20 cellular contexts compared by ENCODE assay signal in the genomic region with DNA sequence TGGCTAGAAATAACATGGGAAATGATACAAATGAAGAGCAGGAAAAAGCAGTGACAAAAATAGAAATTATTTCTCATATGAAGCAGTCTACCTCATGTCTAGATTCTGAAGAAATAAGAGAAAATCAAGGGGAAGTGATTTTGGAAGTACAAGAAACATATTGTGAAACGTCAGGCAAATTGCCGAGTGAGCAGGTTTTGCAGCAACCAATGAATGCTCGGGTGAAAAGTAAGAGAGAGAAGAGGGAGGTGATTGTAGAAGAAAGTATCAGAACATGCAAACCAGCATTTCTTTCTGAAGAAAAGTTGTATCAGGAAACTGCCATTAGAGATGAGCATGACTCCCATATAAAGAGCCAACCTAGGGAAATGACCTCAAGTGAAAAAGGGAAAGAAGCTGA.
DNase-seq lines count a peak whose midpoint lies in the region; ATAC-seq, FAIRE-seq and TF ChIP-seq lines count a peak whose summit lies in the region.
"Had no signal": no experiment of that assay in that cellular context is flagged by ENCODE, and none has a peak within 500 bp of the region (broad histone marks: within the 10 kb centered on the region; RNA-seq: fewer than 3 reads in every experiment).

No MANE protein-coding gene starts in this region.

- H3K27ac ChIP-seq in HepG2 (ENCODE audit: extremely low read length, insufficient read depth, low read length) (no peak overlapping the region), tibial artery (no peak overlapping the region)
- H3K27ac ChIP-seq: prostate gland, RWPE1, thoracic aorta had no signal

- ATAC-seq in Right ventricle myocardium inferior (peak; percentile 23), left ventricle myocardium superior (no peak), HepG2 (no peak)
- no peak for ATAC-seq in activated T-helper 17 cell treated with anti-CD3 and anti-CD28 coated beads, Interleukin-2, amount 50 U/mL, for 72 hours (replicated peaks)
- ATAC-seq: left colon; SK-N-SH treated with all-trans-retinoic acid at 6 μM for 48 hours; stimulated activated memory B cell treated with anti-CD40 and anti-IgM and Interleukin-4, amounts not matched to agents 10 μg/mL and 1 μg/mL and 100 μg/mL, for 72 hours had no signal

- H3K4me1 ChIP-seq in HepG2 (ENCODE audit: insufficient read depth, low read length) (no peaks in the 10 kb centered on the region), tibial artery (peaks cover 0 to 29% (median 0%) of the 10 kb centered on the region in 4 donors)
- H3K4me1 ChIP-seq: HAP-1, prostate gland had no signal

- TF ChIP-seq POLR2A in HepG2 (IDR thresholded peaks at IDR 0.05; ENCODE audit: insufficient read depth in 1 of 2, low read depth in 2 of 2, low read length in 2 of 2): no peak

- H2AFZ ChIP-seq in HepG2 (ENCODE audit: low read length): no peak overlapping the region

- TF ChIP-seq RAD21 in HepG2 (CRISPR knock-in tag; IDR thresholded peaks at IDR 0.05): no peak

- no peak for DNase-seq in Right ventricle myocardium inferior (ENCODE audit: missing footprints)
- no peak for DNase-seq in left ventricle myocardium superior
- no peak for DNase-seq in HepG2 (ENCODE audit: low spot score)
- DNase-seq in GOT3 (lab: John Stamatoyannopoulos, UW): no peak
- no peak for DNase-seq in tibial artery
- no peak for DNase-seq in glutamatergic neuron
- DNase-seq: activated CD4-positive, CD25-positive, alpha-beta regulatory T cell treated with anti-CD3 and anti-CD28 coated beads, Interleukin-2, amount 50 U/mL, for 72 hours; effector CD8-positive, alpha-beta T cell; left colon; NCI-H1417; NCI-H2107 had no signal

- WGBS in HepG2 (ENCODE audit: low lambda C conversion rate): 96% methylated on average over 3 of the region's 3 CpGs

- TF ChIP-seq EP300 in HepG2 (IDR thresholded peaks at IDR 0.05; ENCODE audit: low read depth in 2 of 2, low read length in 2 of 2) (no peak), HepG2 (CRISPR knock-in tag; IDR thresholded peaks at IDR 0.05; ENCODE audit: borderline replicate concordance) (no peak)

- TF ChIP-seq CTCF in HepG2 (CRISPR knock-in tag; IDR thresholded peaks at IDR 0.05) (no peak), tibial artery (IDR thresholded peaks at IDR 0.05) (no peak), glutamatergic neuron (IDR thresholded peaks at IDR 0.05; ENCODE audit: partially characterized antibody, unreplicated experiment) (no peak)

- CTCF ChIA-PET in HepG2 (lab: Yijun Ruan, JAX; ENCODE audit: low intra/inter-chr PET ratio, low total read pairs): no interaction called here

- H3K9me3 Mint-ChIP-seq in activated T-helper 17 cell treated with anti-CD3 and anti-CD28 coated beads, Interleukin-2, amount 50 U/mL, for 72 hours: no peaks in the 10 kb centered on the region
- H3K9me3 Mint-ChIP-seq in glutamatergic neuron (ENCODE audit: unreplicated experiment): peaks cover 10% of the 10 kb centered on the region
- H3K9me3 Mint-ChIP-seq: neural crest cell; stimulated activated memory B cell treated with anti-CD40 and anti-IgM and Interleukin-4, amounts not matched to agents 10 μg/mL and 1 μg/mL and 100 μg/mL, for 72 hours had no signal

- intact Hi-C loops in Right ventricle myocardium inferior (cut with DNase I): no loop called here
- intact Hi-C loops in left ventricle myocardium superior (cut with micrococcal nuclease): no loop called here
- intact Hi-C loops in HepG2 (cut with micrococcal nuclease; ENCODE audit: unreplicated experiment): no loop called here
- intact Hi-C loops in tibial artery (cut with DNase I; ENCODE audit: low total_unique reads): no loop called here

- no peaks in the 10 kb centered on the region for H3K79me2 ChIP-seq in HepG2 (ENCODE audit: insufficient read depth, low read length)

- H3K27me3 ChIP-seq in HepG2 (ENCODE audit: control insufficient read depth in 1 of 2, insufficient read depth in 2 of 2, low read length in 2 of 2) (no peaks in the 10 kb centered on the region), tibial artery (no peaks in the 10 kb centered on the region)
- H3K27me3 ChIP-seq: esophagus muscularis mucosa had no signal

- no TSS peak for BruUV-seq in HepG2 (replicated peaks; lab: Mats Ljungman, UMichigan)

- POLR2A ChIA-PET in HepG2 (lab: Yijun Ruan, JAX): no interaction called here

- no peak overlapping the region for H3K4me3 ChIP-seq in HepG2 (replicated peaks in 1 of 3; ENCODE audit: insufficient read depth in 1 of 3, low read depth in 2 of 3, low read length in 3 of 3)
- no peak overlapping the region for H3K4me3 ChIP-seq in tibial artery
- H3K4me3 ChIP-seq: esophagus muscularis mucosa, HAP-1, prostate gland, thoracic aorta had no signal

- H3K4me3 Mint-ChIP-seq in activated T-helper 17 cell treated with anti-CD3 and anti-CD28 coated beads, Interleukin-2, amount 50 U/mL, for 72 hours: no peak overlapping the region
- H3K4me3 Mint-ChIP-seq in glutamatergic neuron (ENCODE audit: unreplicated experiment): no peak overlapping the region
- H3K4me3 Mint-ChIP-seq: neural crest cell; stimulated activated memory B cell treated with anti-CD40 and anti-IgM and Interleukin-4, amounts not matched to agents 10 μg/mL and 1 μg/mL and 100 μg/mL, for 72 hours had no signal

- no peaks in the 10 kb centered on the region for H3K27me3 Mint-ChIP-seq in activated T-helper 17 cell treated with anti-CD3 and anti-CD28 coated beads, Interleukin-2, amount 50 U/mL, for 72 hours
- peaks cover 4% of the 10 kb centered on the region for H3K27me3 Mint-ChIP-seq in glutamatergic neuron (ENCODE audit: unreplicated experiment)
- H3K27me3 Mint-ChIP-seq: stimulated activated memory B cell treated with anti-CD40 and anti-IgM and Interleukin-4, amounts not matched to agents 10 μg/mL and 1 μg/mL and 100 μg/mL, for 72 hours had no signal

- in situ Hi-C loops in HepG2 (cut with HindIII; ENCODE audit: extremely low pct_ligation_motif_present, low pct_unique_long_range_greater_than_20kb): no loop called here

- H3K36me3 ChIP-seq in HepG2 (replicated peaks in 1 of 2; ENCODE audit: control insufficient read depth in 1 of 2, insufficient read depth in 2 of 2, low read length in 2 of 2) (peaks cover 14 to 57% of the 10 kb centered on the region in 2 experiments), tibial artery (peaks cover 62 to 74% (median 69%) of the 10 kb centered on the region in 3 donors)
- H3K36me3 ChIP-seq: HAP-1 had no signal

- no peaks in the 10 kb centered on the region for H3K9me3 ChIP-seq in HepG2 (ENCODE audit: low read length)
- H3K9me3 ChIP-seq in tibial artery: no peaks in the 10 kb centered on the region
- H3K9me3 ChIP-seq: esophagus muscularis mucosa, HAP-1, prostate gland, thoracic aorta had no signal

- no peak overlapping the region for H3K9ac ChIP-seq in HepG2 (ENCODE audit: insufficient read depth, low read depth, low read length)

- H3K27ac Mint-ChIP-seq in activated T-helper 17 cell treated with anti-CD3 and anti-CD28 coated beads, Interleukin-2, amount 50 U/mL, for 72 hours: peak overlapping the region; percentile 40
- no peak overlapping the region for H3K27ac Mint-ChIP-seq in glutamatergic neuron (ENCODE audit: unreplicated experiment)
- H3K27ac Mint-ChIP-seq: stimulated activated memory B cell treated with anti-CD40 and anti-IgM and Interleukin-4, amounts not matched to agents 10 μg/mL and 1 μg/mL and 100 μg/mL, for 72 hours had no signal

- H3K4me2 ChIP-seq in HepG2 (ENCODE audit: low read depth, low read length): no peak overlapping the region

- FAIRE-seq in HepG2 (lab: Jason Lieb, UNC): no peak

- H3K36me3 Mint-ChIP-seq in activated T-helper 17 cell treated with anti-CD3 and anti-CD28 coated beads, Interleukin-2, amount 50 U/mL, for 72 hours (ENCODE audit: low read depth): peaks cover 100% of the 10 kb centered on the region
- peaks cover 5% of the 10 kb centered on the region for H3K36me3 Mint-ChIP-seq in glutamatergic neuron (ENCODE audit: unreplicated experiment)

- peaks cover 14% of the 10 kb centered on the region for H3K4me1 Mint-ChIP-seq in activated T-helper 17 cell treated with anti-CD3 and anti-CD28 coated beads, Interleukin-2, amount 50 U/mL, for 72 hours
- H3K4me1 Mint-ChIP-seq in glutamatergic neuron (ENCODE audit: low read depth, unreplicated experiment): no peaks in the 10 kb centered on the region
- H3K4me1 Mint-ChIP-seq: neural crest cell; stimulated activated memory B cell treated with anti-CD40 and anti-IgM and Interleukin-4, amounts not matched to agents 10 μg/mL and 1 μg/mL and 100 μg/mL, for 72 hours had no signal

- H4K20me1 ChIP-seq in HepG2 (ENCODE audit: insufficient read depth, low read length): no peaks in the 10 kb centered on the region

TF ChIP-seq in HepG2, 621 proteins besides CTCF, POLR2A, EP300 and RAD21:
- TF ChIP-seq ZNF790 (CRISPR knock-in tag; IDR thresholded peaks at IDR 0.05; ENCODE audit: borderline replicate concordance): no peak
- TF ChIP-seq MAFK (conservative IDR thresholded peaks at IDR 0.05 in 1 of 2, IDR thresholded peaks at IDR 0.05 in 1 of 2; ENCODE audit: low read length in 2 of 2): peak; percentile 39 to 72; a peak in 3 of 4 replicates
- peak; percentile 55; the same call in 1 of the 2 replicates for TF ChIP-seq MAFF (IDR thresholded peaks at IDR 0.05; ENCODE audit: low read depth, low read length)
